Comparison of ENCODE assay signal across 8 cellular contexts in the genomic region with DNA sequence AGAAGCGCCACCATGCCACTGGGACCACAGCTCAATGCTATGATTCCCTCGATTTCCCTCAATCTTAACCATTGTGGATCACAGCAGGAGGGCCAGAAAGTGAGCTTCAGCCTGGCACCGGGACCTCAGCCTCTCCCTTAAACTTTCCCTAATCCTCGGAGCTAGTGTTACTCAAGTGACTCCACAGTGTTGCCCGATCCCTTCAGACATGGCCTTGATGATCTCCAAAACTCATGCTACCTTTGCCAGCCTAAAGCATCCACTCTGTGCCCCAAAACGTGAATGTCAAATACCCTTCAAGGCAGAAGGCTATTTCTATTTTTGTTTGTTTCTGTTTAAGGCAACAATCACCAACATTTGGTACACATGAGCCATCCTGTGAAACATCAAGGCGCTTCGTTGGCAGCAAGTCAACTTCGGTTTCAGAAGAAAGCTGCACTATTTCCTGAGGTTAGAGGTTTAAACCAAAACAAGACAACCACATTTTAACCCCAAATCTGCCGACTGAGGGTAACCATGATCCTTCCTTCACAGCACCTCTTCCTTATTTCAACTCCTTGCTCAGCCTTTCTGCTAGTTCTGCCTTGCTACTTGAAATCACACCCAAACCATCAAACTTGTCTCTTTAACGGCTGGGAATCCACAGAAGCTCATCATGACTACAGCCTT.
DNase-seq lines count a peak whose midpoint lies in the region; ATAC-seq and TF ChIP-seq lines count a peak whose summit lies in the region.

No MANE protein-coding gene starts in this region.

- no peak overlapping the region for H3K27ac ChIP-seq in neuronal stem cell (replicated peaks; ENCODE audit: low read length)

- no peak overlapping the region for H3K18ac ChIP-seq in neuronal stem cell (ENCODE audit: low read length)

- no peak overlapping the region for H3K4me3 ChIP-seq in fibroblast of villous mesenchyme (ENCODE audit: low read depth, low read length)
- H3K4me3 ChIP-seq in neuronal stem cell (ENCODE audit: low read length in 2 of 2) = no peak overlapping the region
- no peak overlapping the region for H3K4me3 ChIP-seq in HAP-1

- no peaks in the 10 kb centered on the region for H3K79me1 ChIP-seq in neuronal stem cell (ENCODE audit: low read depth, low read length)

- no peak overlapping the region for H3K4me2 ChIP-seq in neuronal stem cell (ENCODE audit: insufficient read depth, low read length, poor library complexity, severe bottlenecking)

- H3K27me3 ChIP-seq in neuronal stem cell (ENCODE audit: control insufficient read depth in 3 of 3, insufficient read depth in 3 of 3, low read depth in 1 of 3, low read length in 3 of 3) (no peaks in the 10 kb centered on the region), HAP-1 (ENCODE audit: low read depth) (no peaks in the 10 kb centered on the region)

- no peak overlapping the region for H2BK120ac ChIP-seq in neuronal stem cell (ENCODE audit: low read depth, low read length)

- TF ChIP-seq CTCF in fibroblast of villous mesenchyme (IDR thresholded peaks at IDR 0.05; ENCODE audit: insufficient read depth, low read depth, low read length) = no peak

- no peak overlapping the region for H2BK12ac ChIP-seq in neuronal stem cell (ENCODE audit: low read length)

- H3K4me3 Mint-ChIP-seq in activated CD4-positive, alpha-beta T cell treated with anti-CD3 and anti-CD28 coated beads, Interleukin-2, amount 10 ng/mL, durations not matched to agents 7 days and 5 days = peak overlapping the region; percentile 69

- H3K4ac ChIP-seq in neuronal stem cell (ENCODE audit: low read length) = no peak overlapping the region

- H2AK5ac ChIP-seq in neuronal stem cell (ENCODE audit: low read depth, low read length) = no peak overlapping the region

- ATAC-seq in GM18909 (IDR thresholded peaks at IDR 0.05; ENCODE audit: poor library complexity, unreplicated experiment) (peak; percentile 84), HG03095 (IDR thresholded peaks at IDR 0.05; ENCODE audit: unreplicated experiment) (peak; percentile 72)

- H3K4me1 ChIP-seq in neuronal stem cell (ENCODE audit: control insufficient read depth in 2 of 2, insufficient read depth in 1 of 2, low read depth in 1 of 2, low read length in 2 of 2) = peaks cover 0 to 4% of the 10 kb centered on the region in 2 donors
- peaks cover 15% of the 10 kb centered on the region for H3K4me1 ChIP-seq in HAP-1

- H3K36me3 ChIP-seq in neuronal stem cell (replicated peaks in 1 of 2; ENCODE audit: control insufficient read depth in 2 of 2, insufficient read depth in 2 of 2, low read length in 2 of 2) (peaks cover 21 to 90% of the 10 kb centered on the region in 2 donors), HAP-1 (replicated peaks) (no peaks in the 10 kb centered on the region)

- no peak overlapping the region for H3K14ac ChIP-seq in neuronal stem cell (ENCODE audit: low read length)

- no peak overlapping the region for H4K91ac ChIP-seq in neuronal stem cell (ENCODE audit: low read depth, low read length, poor library complexity)

- no peaks in the 10 kb centered on the region for H3K9me3 ChIP-seq in neuronal stem cell (replicated peaks in 1 of 2; ENCODE audit: control insufficient read depth in 2 of 2, insufficient read depth in 1 of 2, low read depth in 1 of 2, low read length in 2 of 2)
- H3K9me3 ChIP-seq in HAP-1 = no peaks in the 10 kb centered on the region

- no peak overlapping the region for H3K23ac ChIP-seq in neuronal stem cell (ENCODE audit: low read depth, low read length, poor library complexity)

- no peaks in the 10 kb centered on the region for H3K27me3 Mint-ChIP-seq in activated CD4-positive, alpha-beta T cell treated with anti-CD3 and anti-CD28 coated beads, Interleukin-2, amount 10 ng/mL, durations not matched to agents 7 days and 5 days

- no peak overlapping the region for H4K8ac ChIP-seq in neuronal stem cell (ENCODE audit: low read depth, low read length)

- H2BK15ac ChIP-seq in neuronal stem cell (ENCODE audit: low read length) = no peak overlapping the region

- WGBS in neuronal stem cell (ENCODE audit: extremely low coverage in 2 of 2, insufficient read length in 2 of 2, insufficient replicate concordance in 1 of 2), 2 donors = no CpG with 5 or more reads among the region's 11 CpGs

- POLR2A ChIA-PET in activated CD4-positive, alpha-beta T cell treated with anti-CD3 and anti-CD28 coated beads, Interleukin-2, amount 10 ng/mL, durations not matched to agents 7 days and 5 days (lab: Charles Lee) = interaction anchor here (0.7 to 1.0 kb wide), 3 partner anchors 21 to 460 kb away, joined by 3 read pairs; no protein-coding TSS in a partner anchor

- H2BK5ac ChIP-seq in neuronal stem cell (ENCODE audit: low read length) = no peak overlapping the region

- H3K9me3 Mint-ChIP-seq in activated CD4-positive, alpha-beta T cell treated with anti-CD3 and anti-CD28 coated beads, Interleukin-2, amount 10 ng/mL, durations not matched to agents 7 days and 5 days = peaks cover 8% of the 10 kb centered on the region

- H3K4me1 Mint-ChIP-seq in activated CD4-positive, alpha-beta T cell treated with anti-CD3 and anti-CD28 coated beads, Interleukin-2, amount 10 ng/mL, durations not matched to agents 7 days and 5 days = peaks cover 64% of the 10 kb centered on the region

- peaks cover 87% of the 10 kb centered on the region for H3K36me3 Mint-ChIP-seq in activated CD4-positive, alpha-beta T cell treated with anti-CD3 and anti-CD28 coated beads, Interleukin-2, amount 10 ng/mL, durations not matched to agents 7 days and 5 days (ENCODE audit: low read depth)

- H3K27ac Mint-ChIP-seq in activated CD4-positive, alpha-beta T cell treated with anti-CD3 and anti-CD28 coated beads, Interleukin-2, amount 10 ng/mL, durations not matched to agents 7 days and 5 days = peak overlapping the region; percentile 94

- no peak overlapping the region for H3K9ac ChIP-seq in neuronal stem cell (ENCODE audit: low read depth, low read length, poor library complexity)

- no peak overlapping the region for H2AFZ ChIP-seq in neuronal stem cell (ENCODE audit: low read length)

- in situ Hi-C loops in HAP-1 (cut with MboI; ENCODE audit: low sequenced_read_pairs) = no loop called here

- DNase-seq in activated CD4-positive, alpha-beta T cell treated with anti-CD3 and anti-CD28 coated beads, Interleukin-2, amount 10 ng/mL, durations not matched to agents 7 days and 5 days = peak; percentile 87
- DNase-seq in fibroblast of villous mesenchyme (ENCODE audit: low read depth) (peak; percentile 36), neuronal stem cell (ENCODE audit: low spot score) (no peak), NCI-H1092 (lab: John Stamatoyannopoulos, UW) (no peak), AG08396 (ENCODE audit: low spot score) (no peak), HAP-1 (ENCODE audit: low spot score in 2 of 2) (no peak)

- CTCF ChIA-PET in activated CD4-positive, alpha-beta T cell treated with anti-CD3 and anti-CD28 coated beads, Interleukin-2, amount 10 ng/mL, durations not matched to agents 7 days and 5 days (lab: Charles Lee) = interaction anchor here (1.0 to 2.9 kb wide), 9 partner anchors 14 to 66 kb away, joined by 3 to 10 read pairs (median 3); no protein-coding TSS in a partner anchor

Comparison
In these comparisons a context has a peak if more than half of its experiments do, and no peak if none do; other contexts are left out.
1. DNase-seq: peak in activated CD4-positive, alpha-beta T cell treated with anti-CD3 and anti-CD28 coated beads, Interleukin-2, amount 10 ng/mL, durations not matched to agents 7 days and 5 days (single experiment) and fibroblast of villous mesenchyme (single experiment); none in neuronal stem cell (single experiment), NCI-H1092 (single experiment), AG08396 (single experiment) and HAP-1 (0 of 2).